Comparison of ENCODE assay signal across 8 cellular contexts in genomic region chr1:61740970-61741681, GRCh38. TPM values are rescaled to one million over a fixed set of nuclear protein-coding genes. Genes with fewer than 3 reads are reported as not detected.
DNase-seq lines count a peak whose midpoint lies in the region; ATAC-seq, FAIRE-seq and TF ChIP-seq lines count a peak whose summit lies in the region.
"Not testable (repeated sequence)": the region's sequence is repeated elsewhere in the genome, so short reads cannot be mapped to it uniquely, and the experiment has no call there.

No MANE protein-coding gene starts in this region.

- not testable (repeated sequence) for TF ChIP-seq CTCF in H1 (IDR thresholded peaks at IDR 0.05; ENCODE audit: control extremely low read depth in 1 of 3, insufficient read depth in 1 of 3, low read depth in 1 of 3, low read length in 3 of 3); neural crest cell (conservative IDR thresholded peaks at IDR 0.05); stomach (IDR thresholded peaks at IDR 0.05)

- peak overlapping the region; percentile 72 to 78 for H3K4me2 ChIP-seq in H1 (ENCODE audit: insufficient read depth in 1 of 2, low read depth in 2 of 2, low read length in 2 of 2)

- POLR2A ChIA-PET in T-cell (lab: Charles Lee); H1 (lab: Charles Lee; ENCODE audit: partially characterized antibody): not testable (repeated sequence)

- H4K5ac ChIP-seq in H1 (ENCODE audit: insufficient read length, low read depth, low read length) = not testable (repeated sequence)

- not testable (repeated sequence) for H3K14ac ChIP-seq in H1 (ENCODE audit: insufficient read length)

- H3K4ac ChIP-seq in H1 (replicated peaks; ENCODE audit: insufficient read length, low read depth, low read length) = not testable (repeated sequence)

- ATAC-seq in CD4-positive, CD25-positive, alpha-beta regulatory T cell (ENCODE audit: low read depth in 2 of 2); T-cell (replicated peaks in 1 of 4): not testable (repeated sequence)

- TF ChIP-seq EP300 in H1 (IDR thresholded peaks at IDR 0.05; ENCODE audit: borderline replicate concordance in 1 of 2, low read depth in 2 of 2, low read length in 2 of 2); stomach (IDR thresholded peaks at IDR 0.05): not testable (repeated sequence)

- peaks cover 14 to 32% (median 25%) of the 10 kb centered on the region in 4 donors for H3K4me1 Mint-ChIP-seq in CD4-positive, CD25-positive, alpha-beta regulatory T cell
- peaks cover 28 to 32% (median 31%) of the 10 kb centered on the region in 3 donors for H3K4me1 Mint-ChIP-seq in T-cell
- H3K4me1 Mint-ChIP-seq in activated naive CD4-positive, alpha-beta T cell treated with anti-CD3 and anti-CD28 coated beads, Interleukin-2, amount 10 ng/mL, durations not matched to agents 7 days and 5 days = peaks cover 30% of the 10 kb centered on the region
- peaks cover 14% of the 10 kb centered on the region for H3K4me1 Mint-ChIP-seq in neural crest cell

- not testable (repeated sequence) for FAIRE-seq in H1 (lab: Jason Lieb, UNC)

- not testable (repeated sequence) for DNase-seq in CD4-positive, CD25-positive, alpha-beta regulatory T cell; T-cell; activated naive CD4-positive, alpha-beta T cell treated with anti-CD3 and anti-CD28 coated beads, Interleukin-2, amount 10 ng/mL, durations not matched to agents 7 days and 5 days; H1 (ENCODE audit: low read depth in 1 of 2, low spot score in 2 of 2); neural crest cell (ENCODE audit: low read depth, low spot score); stomach

- H4K20me1 ChIP-seq in H1 (replicated peaks in 1 of 2; ENCODE audit: control insufficient read depth in 1 of 2, insufficient read depth in 2 of 2, low read length in 2 of 2) = not testable (repeated sequence)

- H3K36me3 ChIP-seq in CD4-positive, CD25-positive, alpha-beta regulatory T cell (ENCODE audit: control insufficient read depth, insufficient read depth, low read length); HUES64 (ENCODE audit: insufficient read depth, low read length); H1 (ENCODE audit: control insufficient read depth in 2 of 4, insufficient read depth in 4 of 4, low read length in 3 of 4); iPS-20b (ENCODE audit: insufficient read depth, low read depth, low read length); stomach: not testable (repeated sequence)

- not testable (repeated sequence) for H3K56ac ChIP-seq in H1 (replicated peaks; ENCODE audit: insufficient read length, low read depth, low read length)

- peak overlapping the region; percentile 88 for H3K4me3 ChIP-seq in CD4-positive, CD25-positive, alpha-beta regulatory T cell (ENCODE audit: low read depth, low read length)
- peak overlapping the region; percentile 81 for H3K4me3 ChIP-seq in HUES64 (ENCODE audit: low read length)
- H3K4me3 ChIP-seq in H1 (ENCODE audit: extremely low read depth in 1 of 4, insufficient read depth in 2 of 4, low read depth in 3 of 4, low read length in 4 of 4) = peak overlapping the region in 2 of 4 experiments; percentile 89 to 90; a peak in 4 of 8 replicates
- H3K4me3 ChIP-seq in iPS-20b (ENCODE audit: low read length) = peak overlapping the region; percentile 71
- H3K4me3 ChIP-seq in stomach = peak overlapping the region in 3 of 4 donors; percentile 73 to 93 (median 82)

- H3K27ac Mint-ChIP-seq in CD4-positive, CD25-positive, alpha-beta regulatory T cell = peak overlapping the region; percentile 82 to 97 (median 94)
- peak overlapping the region; percentile 94 to 95 for H3K27ac Mint-ChIP-seq in T-cell
- peak overlapping the region; percentile 71 for H3K27ac Mint-ChIP-seq in activated naive CD4-positive, alpha-beta T cell treated with anti-CD3 and anti-CD28 coated beads, Interleukin-2, amount 10 ng/mL, durations not matched to agents 7 days and 5 days
- not testable (repeated sequence) for H3K27ac Mint-ChIP-seq in neural crest cell (ENCODE audit: unreplicated experiment)

- not testable (repeated sequence) for H3K36me3 Mint-ChIP-seq in CD4-positive, CD25-positive, alpha-beta regulatory T cell; T-cell; activated naive CD4-positive, alpha-beta T cell treated with anti-CD3 and anti-CD28 coated beads, Interleukin-2, amount 10 ng/mL, durations not matched to agents 7 days and 5 days; neural crest cell (ENCODE audit: low read depth)

- not testable (repeated sequence) for H2BK5ac ChIP-seq in H1 (ENCODE audit: low read depth, low read length)

- not testable (repeated sequence) for H3K79me1 ChIP-seq in H1 (ENCODE audit: low read depth, low read length)

- H2AFZ ChIP-seq in H1 (ENCODE audit: low read length) = not testable (repeated sequence)

- not testable (repeated sequence) for H2BK15ac ChIP-seq in H1 (ENCODE audit: low read length)

- not testable (repeated sequence) for H3K9me3 ChIP-seq in CD4-positive, CD25-positive, alpha-beta regulatory T cell (ENCODE audit: control insufficient read depth in 2 of 2, low read length in 2 of 2); HUES64 (ENCODE audit: insufficient read depth, low read depth, low read length); H1 (ENCODE audit: insufficient read depth in 2 of 2, low read depth in 1 of 2, low read length in 1 of 2); iPS-20b (ENCODE audit: insufficient read depth, low read depth, low read length); stomach

- peaks cover 14 to 28% of the 10 kb centered on the region in 2 experiments for H3K79me2 ChIP-seq in H1 (ENCODE audit: control insufficient read depth in 1 of 2, insufficient read depth in 2 of 2, low read length in 2 of 2)

- H3K9ac ChIP-seq in HUES64 (ENCODE audit: low read depth, low read length) (peak overlapping the region; percentile 83; the same call in 1 of the 2 replicates), iPS-20b (ENCODE audit: low read depth, low read length) (peak overlapping the region; percentile 71; the same call in 1 of the 2 replicates)
- not testable (repeated sequence) for H3K9ac ChIP-seq in H1 (replicated peaks in 1 of 4; ENCODE audit: extremely low read depth in 1 of 4, low read depth in 3 of 4, low read length in 3 of 4)

- WGBS in HUES64 = 91% methylated on average over 13 of the region's 18 CpGs
- WGBS in H1 (ENCODE audit: extremely low coverage in 1 of 2, insufficient coverage in 1 of 2, insufficient read length in 1 of 2, insufficient replicate concordance in 2 of 2, low coverage in 1 of 2, low lambda C conversion rate in 2 of 2, missing lambda C conversion rate in 1 of 2), 2 experiments = 82% methylated on average over 18 of the region's 18 CpGs; no CpG with 5 or more reads in 1 of the 2 experiments
- 80 to 91% (median 82%) methylated on average over 18 of the region's 18 CpGs for WGBS in stomach, 5 donors

- H3K23me2 ChIP-seq in H1 (ENCODE audit: low read depth, low read length) = not testable (repeated sequence)

- not testable (repeated sequence) for H4K8ac ChIP-seq in H1 (ENCODE audit: extremely low read depth, insufficient read depth, low read length)

- not testable (repeated sequence) for H2BK20ac ChIP-seq in H1 (ENCODE audit: low read length)

- peaks cover 23% of the 10 kb centered on the region for H3K4me1 ChIP-seq in CD4-positive, CD25-positive, alpha-beta regulatory T cell (ENCODE audit: control insufficient read depth, insufficient read depth, low read length, poor library complexity, severe bottlenecking)
- not testable (repeated sequence) for H3K4me1 ChIP-seq in HUES64 (ENCODE audit: insufficient read depth, low read length); H1 (replicated peaks in 1 of 4; ENCODE audit: control insufficient read depth in 3 of 4, insufficient read depth in 4 of 4, low read length in 3 of 4); iPS-20b (ENCODE audit: insufficient read depth, low read length)
- H3K4me1 ChIP-seq in stomach = peaks cover 13 to 32% (median 17%) of the 10 kb centered on the region in 4 donors

- intact Hi-C loops in stomach (cut with DNase I; ENCODE audit: low total_unique reads) = not testable (repeated sequence)

- peak overlapping the region; percentile 94 to 97 (median 96) for H3K4me3 Mint-ChIP-seq in CD4-positive, CD25-positive, alpha-beta regulatory T cell
- peak overlapping the region; percentile 84 to 93 (median 92) for H3K4me3 Mint-ChIP-seq in T-cell
- peak overlapping the region; percentile 84 for H3K4me3 Mint-ChIP-seq in activated naive CD4-positive, alpha-beta T cell treated with anti-CD3 and anti-CD28 coated beads, Interleukin-2, amount 10 ng/mL, durations not matched to agents 7 days and 5 days
- peak overlapping the region; percentile 90 for H3K4me3 Mint-ChIP-seq in neural crest cell

- TF ChIP-seq POLR2A in H1 (IDR thresholded peaks at IDR 0.05; ENCODE audit: control extremely low read depth in 1 of 2, low read depth in 2 of 2, low read length in 2 of 2); stomach (IDR thresholded peaks at IDR 0.05): not testable (repeated sequence)

- H2BK120ac ChIP-seq in H1 (replicated peaks; ENCODE audit: low read depth, low read length) = not testable (repeated sequence)

- H3K27ac ChIP-seq in CD4-positive, CD25-positive, alpha-beta regulatory T cell (ENCODE audit: insufficient read depth, low read length, poor library complexity, severe bottlenecking); HUES64 (ENCODE audit: low read depth, low read length); H1 (ENCODE audit: low read depth, low read length); iPS-20b (ENCODE audit: low read length): not testable (repeated sequence)
- peak overlapping the region; percentile 16 to 99 (median 96) for H3K27ac ChIP-seq in stomach

- not testable (repeated sequence) for H4K91ac ChIP-seq in H1 (replicated peaks; ENCODE audit: insufficient read length, low read length)

- H3K18ac ChIP-seq in H1 (ENCODE audit: extremely low read depth, low read length) = not testable (repeated sequence)

- not testable (repeated sequence) for H2BK12ac ChIP-seq in H1 (ENCODE audit: low read depth, low read length)

- H3K9me3 Mint-ChIP-seq in CD4-positive, CD25-positive, alpha-beta regulatory T cell; T-cell; activated naive CD4-positive, alpha-beta T cell treated with anti-CD3 and anti-CD28 coated beads, Interleukin-2, amount 10 ng/mL, durations not matched to agents 7 days and 5 days; neural crest cell: not testable (repeated sequence)

- H2AK5ac ChIP-seq in H1 (ENCODE audit: low read depth, low read length) = not testable (repeated sequence)

- H3K27me3 ChIP-seq in CD4-positive, CD25-positive, alpha-beta regulatory T cell (ENCODE audit: control insufficient read depth, insufficient read depth, low read length); HUES64 (ENCODE audit: insufficient read depth, low read length); H1 (replicated peaks in 1 of 4; ENCODE audit: control insufficient read depth in 3 of 4, extremely low read depth in 1 of 4, insufficient read depth in 3 of 4, low read length in 3 of 4); iPS-20b (ENCODE audit: insufficient read depth, low read length); stomach: not testable (repeated sequence)

- TF ChIP-seq RAD21 in H1 (IDR thresholded peaks at IDR 0.05 in 1 of 2, conservative IDR thresholded peaks at IDR 0.05 in 1 of 2; ENCODE audit: low read depth in 2 of 2, low read length in 2 of 2) = not testable (repeated sequence)

- CTCF ChIA-PET in T-cell (lab: Charles Lee) = interaction anchor here in 1 of 2 donors (0.6 kb wide), 1 partner anchor 9 kb away, joined by 3 read pairs; no protein-coding TSS in a partner anchor
- CTCF ChIA-PET in activated naive CD4-positive, alpha-beta T cell treated with anti-CD3 and anti-CD28 coated beads, Interleukin-2, amount 10 ng/mL, durations not matched to agents 7 days and 5 days (lab: Charles Lee) = interaction anchor here (0.7 kb wide), 1 partner anchor 18 kb away, joined by 4 read pairs; no protein-coding TSS in a partner anchor
- CTCF ChIA-PET in H1 (lab: Charles Lee; ENCODE audit: partially characterized antibody) = not testable (repeated sequence)

- H3K23ac ChIP-seq in H1 (ENCODE audit: insufficient read length) = not testable (repeated sequence)

- H3K27me3 Mint-ChIP-seq in CD4-positive, CD25-positive, alpha-beta regulatory T cell; T-cell; activated naive CD4-positive, alpha-beta T cell treated with anti-CD3 and anti-CD28 coated beads, Interleukin-2, amount 10 ng/mL, durations not matched to agents 7 days and 5 days; neural crest cell (ENCODE audit: low read depth): not testable (repeated sequence)

RNA-seq across cellular contexts. Expression of gene PATJ, which starts 1.2 kb away (rescaled TPM):
- 49.2 TPM for total RNA-seq in CD4-positive, CD25-positive, alpha-beta regulatory T cell
- polyA plus RNA-seq in CD4-positive, CD25-positive, alpha-beta regulatory T cell = 10 to 100 TPM in 3 of 4 donors, 1 to 10 TPM in 1; 8.6 to 19.3 (median 15.5) TPM
- polyA plus RNA-seq in HUES64 (2013, experiment 1 of 2) = 8.5 TPM
- polyA plus RNA-seq in HUES64 (2013, experiment 2 of 2) = 9.6 TPM
- 10 to 100 TPM; 31.3 to 65.3 (median 35.7) TPM for total RNA-seq in T-cell
- 45.8 and 55.6 TPM in 2 replicates for total RNA-seq in H1 (2021; fragmentation: NEBNext Ultra II Directional; extraction: Animal tissue kit (Norgen Biotek cat#: 25700))
- polyA plus RNA-seq in H1 (2011; rRNA removed) = 6.3 and 8.2 TPM in 2 replicates
- polyA plus RNA-seq in H1 (2011; cell fraction: cytosol; rRNA removed) = 11.3 TPM
- 9.1 TPM for polyA plus RNA-seq in H1 (2011; cell fraction: nucleus; rRNA removed)
- 19.5 to 24.4 TPM (median 20.0 TPM) in 4 replicates for polyA plus RNA-seq in H1 (2012, experiment 1 of 2)
- 2.0 TPM for polyA plus RNA-seq in H1 (2012, experiment 2 of 2)
- 18.5 TPM for polyA plus RNA-seq in H1 (2013, experiment 1 of 2)
- polyA plus RNA-seq in H1 (2013, experiment 2 of 2) = 18.7 TPM
- polyA minus RNA-seq in H1 (2011; rRNA and poly(A)+ RNA removed) = 56.6 and 67.1 TPM in 2 replicates
- 27.9 TPM for polyA minus RNA-seq in H1 (2011; cell fraction: cytosol; rRNA and poly(A)+ RNA removed)
- 136 TPM for polyA minus RNA-seq in H1 (2011; cell fraction: nucleus; rRNA and poly(A)+ RNA removed)
- total RNA-seq in neural crest cell = 3.9 and 4.9 TPM in 2 replicates
- 100 to 1,000 TPM in 2 of 5 donors, 10 to 100 TPM in 3; 60.7 to 195 (median 80.0) TPM for total RNA-seq in stomach
- 10 to 100 TPM in 2 of 3 donors, 1 to 10 TPM in 1; 9.1 to 14.0 (median 10.8) TPM for polyA plus RNA-seq in stomach

RNA-seq across cellular contexts. Expression of gene TM2D1, which starts 16.2 kb away (rescaled TPM):
- total RNA-seq in CD4-positive, CD25-positive, alpha-beta regulatory T cell = 26.9 TPM
- 10 to 100 TPM; 41.3 to 53.9 (median 50.6) TPM for polyA plus RNA-seq in CD4-positive, CD25-positive, alpha-beta regulatory T cell
- polyA plus RNA-seq in HUES64 (2013, experiment 1 of 2) = 13.8 TPM
- 17.6 TPM for polyA plus RNA-seq in HUES64 (2013, experiment 2 of 2)
- 10 to 100 TPM; 21.1 to 41.7 (median 38.5) TPM for total RNA-seq in T-cell
- 17.7 and 21.1 TPM in 2 replicates for total RNA-seq in H1 (2021; fragmentation: NEBNext Ultra II Directional; extraction: Animal tissue kit (Norgen Biotek cat#: 25700))
- 20.5 and 25.8 TPM in 2 replicates for polyA plus RNA-seq in H1 (2011; rRNA removed)
- 24.0 TPM for polyA plus RNA-seq in H1 (2011; cell fraction: cytosol; rRNA removed)
- polyA plus RNA-seq in H1 (2011; cell fraction: nucleus; rRNA removed) = 18.7 TPM
- polyA plus RNA-seq in H1 (2012, experiment 1 of 2) = 13.2 to 19.1 TPM (median 15.5 TPM) in 4 replicates
- 17.2 TPM for polyA plus RNA-seq in H1 (2012, experiment 2 of 2)
- polyA plus RNA-seq in H1 (2013, experiment 1 of 2) = 27.2 TPM
- polyA plus RNA-seq in H1 (2013, experiment 2 of 2) = 24.2 TPM
- polyA minus RNA-seq in H1 (2011; rRNA and poly(A)+ RNA removed) = 11.3 and 12.2 TPM in 2 replicates
- polyA minus RNA-seq in H1 (2011; cell fraction: cytosol; rRNA and poly(A)+ RNA removed) = 10.7 TPM
- 32.3 TPM for polyA minus RNA-seq in H1 (2011; cell fraction: nucleus; rRNA and poly(A)+ RNA removed)
- 19.3 and 23.9 TPM in 2 replicates for total RNA-seq in neural crest cell
- total RNA-seq in stomach = 100 to 1,000 TPM in 3 of 5 donors, 10 to 100 TPM in 2; 35.9 to 184 (median 121) TPM
- 10 to 100 TPM; 15.6 to 20.4 (median 17.4) TPM for polyA plus RNA-seq in stomach
